ENCODE assay signal across 20 cellular contexts in genomic region chr20:59812286-59813125, GRCh38.
DNase-seq lines count a peak whose midpoint lies in the region; FAIRE-seq and TF ChIP-seq lines count a peak whose summit lies in the region.
"Had no signal": no experiment of that assay in that cellular context is flagged by ENCODE, and none has a peak within 500 bp of the region (broad histone marks: within the 10 kb centered on the region; RNA-seq: fewer than 3 reads in every experiment).

No MANE protein-coding gene starts in this region.

- H3K4me1 ChIP-seq in H9 (ENCODE audit: insufficient read depth, low read length), result no peaks in the 10 kb centered on the region
- no peaks in the 10 kb centered on the region for H3K4me1 ChIP-seq in kidney (ENCODE audit: control insufficient read depth in 1 of 2, insufficient read depth in 1 of 2, low read depth in 1 of 2, low read length in 2 of 2)
- H3K4me1 ChIP-seq: SJCRH30, suprapubic skin had no signal

- TF ChIP-seq CTCF in H9 (conservative IDR thresholded peaks at IDR 0.05) (no peak), kidney (IDR thresholded peaks at IDR 0.05; ENCODE audit: borderline replicate concordance, extremely low read depth, insufficient read depth) (no peak), HFFc6 (IDR thresholded peaks at IDR 0.05) (no peak), progenitor cell of endocrine pancreas (IDR thresholded peaks at IDR 0.05; ENCODE audit: unreplicated experiment) (no peak)

- H3K9me3 Mint-ChIP-seq in H9 (peaks cover 0 to 36% of the 10 kb centered on the region in 2 experiments; a peak in 2 of 5 replicates), HFFc6 (peaks cover 49% of the 10 kb centered on the region), progenitor cell of endocrine pancreas (ENCODE audit: low read depth) (no peaks in the 10 kb centered on the region)
- H3K9me3 Mint-ChIP-seq: activated naive CD4-positive, alpha-beta T cell treated with anti-CD3 and anti-CD28 coated beads, Interleukin-2, amount 50 U/mL, for 24 hours; activated T-helper 1 cell treated with anti-CD3 and anti-CD28 coated beads, Interleukin-12 subunit alpha, Interleukin-12 subunit beta, Interleukin-2, Interleukin-4 antibody, amounts not matched to agents 30 ng/mL and 10 ng/mL and 1 ng/mL, durations not matched to agents 14 hours and 24 hours and 36 hours; stimulated activated effector memory CD8-positive, alpha-beta T cell treated with anti-CD3 and anti-CD28 coated beads, Interleukin-12 subunit alpha, Interleukin-12 subunit beta, amount 100 ng/mL, for 72 hours had no signal

- no peak overlapping the region for H4K8ac ChIP-seq in H9 (replicated peaks; ENCODE audit: insufficient read length, low read depth, low read length)

- H2BK5ac ChIP-seq in H9 (ENCODE audit: insufficient read length, low read length), result no peak overlapping the region

- no peak overlapping the region for H3K23ac ChIP-seq in H9 (ENCODE audit: insufficient read length, low read depth, low read length)

- H3K9ac ChIP-seq in H9 (ENCODE audit: extremely low read depth, insufficient read length, low read length) (no peak overlapping the region), kidney (ENCODE audit: low read length in 2 of 2) (no peak overlapping the region)

- H2BK20ac ChIP-seq in H9 (ENCODE audit: low read depth, low read length, poor library complexity, severe bottlenecking), result no peak overlapping the region

- no peak overlapping the region for H2AFZ ChIP-seq in H9 (ENCODE audit: low read length)

- DNase-seq in H9 (peak; percentile 6), SK-N-DZ (ENCODE audit: low spot score) (peak; percentile 35), kidney (peak; percentile 31), superior temporal gyrus (ENCODE audit: extremely low spot score) (peak; percentile 46), NCI-H187 treated with DMSO at 0.1 percent for 48 hours (lab: John Stamatoyannopoulos, UW) (no peak), HFFc6 (no peak), progenitor cell of endocrine pancreas (ENCODE audit: low spot score, unreplicated experiment) (no peak)
- DNase-seq: EL; glutamatergic neuron; mesenchymal stem cell; MM.1S; naive thymus-derived CD4-positive, alpha-beta T cell; NCI-H2107; NK-92 treated with Interleukin-12 subunit alpha and Interleukin-12 subunit beta, amount 100 ng/mL, for 24 hours; SJCRH30; stimulated activated CD4-positive, alpha-beta T cell treated with anti-CD3 and anti-CD28 coated beads, Interleukin-2, amount 100 ng/mL, for 48 hours had no signal

- H3K4me3 Mint-ChIP-seq in H9 (no peak overlapping the region), HFFc6 (no peak overlapping the region), progenitor cell of endocrine pancreas (ENCODE audit: low read depth) (no peak overlapping the region)
- H3K4me3 Mint-ChIP-seq: activated naive CD4-positive, alpha-beta T cell treated with anti-CD3 and anti-CD28 coated beads, Interleukin-2, amount 50 U/mL, for 24 hours; activated T-helper 1 cell treated with anti-CD3 and anti-CD28 coated beads, Interleukin-12 subunit alpha, Interleukin-12 subunit beta, Interleukin-2, Interleukin-4 antibody, amounts not matched to agents 30 ng/mL and 10 ng/mL and 1 ng/mL, durations not matched to agents 14 hours and 24 hours and 36 hours; naive thymus-derived CD4-positive, alpha-beta T cell; stimulated activated effector memory CD8-positive, alpha-beta T cell treated with anti-CD3 and anti-CD28 coated beads, Interleukin-12 subunit alpha, Interleukin-12 subunit beta, amount 100 ng/mL, for 72 hours had no signal

- no peaks in the 10 kb centered on the region for H3K79me1 ChIP-seq in H9 (ENCODE audit: insufficient read depth, low read depth, low read length, poor library complexity, severe bottlenecking)

- H3K18ac ChIP-seq in H9 (ENCODE audit: insufficient read length, low read depth, low read length), result no peak overlapping the region

- no peak for FAIRE-seq in kidney (lab: Jason Lieb, UNC)

- H3K4me2 ChIP-seq in H9 (ENCODE audit: insufficient read depth, insufficient read length, low read length), result no peak overlapping the region

- H3K27ac ChIP-seq in H9 (ENCODE audit: insufficient read length, low read depth, low read length) (no peak overlapping the region), kidney (ENCODE audit: low read depth in 2 of 2, low read length in 2 of 2) (no peak overlapping the region)
- H3K27ac ChIP-seq: SJCRH30, suprapubic skin had no signal

- no peaks in the 10 kb centered on the region for H3K9me3 ChIP-seq in H9 (ENCODE audit: control insufficient read depth, low read depth, low read length)
- no peaks in the 10 kb centered on the region for H3K9me3 ChIP-seq in kidney (ENCODE audit: control insufficient read depth in 1 of 2, low read length in 2 of 2)
- H3K9me3 ChIP-seq: SJCRH30, suprapubic skin had no signal

- H3K27me3 ChIP-seq in H9 (ENCODE audit: insufficient read depth, low read length), result no peaks in the 10 kb centered on the region

- peaks cover 13% of the 10 kb centered on the region for H3K27me3 Mint-ChIP-seq in H9 (ENCODE audit: low read depth)
- peaks cover 3% of the 10 kb centered on the region for H3K27me3 Mint-ChIP-seq in HFFc6 (ENCODE audit: insufficient read depth)
- H3K27me3 Mint-ChIP-seq in progenitor cell of endocrine pancreas, result peaks cover 5% of the 10 kb centered on the region
- H3K27me3 Mint-ChIP-seq: activated naive CD4-positive, alpha-beta T cell treated with anti-CD3 and anti-CD28 coated beads, Interleukin-2, amount 50 U/mL, for 24 hours had no signal

- H2AK5ac ChIP-seq in H9 (ENCODE audit: insufficient read length, low read length), result no peak overlapping the region

- no peak overlapping the region for H4K5ac ChIP-seq in H9 (ENCODE audit: insufficient read length, low read depth, low read length)

- H3K14ac ChIP-seq in H9 (ENCODE audit: insufficient read depth, low read length), result no peak overlapping the region; the same call in 1 of the 2 replicates

- H3T11ph ChIP-seq in H9 (ENCODE audit: low read length), result no peak overlapping the region

- H4K91ac ChIP-seq in H9 (ENCODE audit: insufficient read length, low read depth, low read length), result no peak overlapping the region

- H3K36me3 Mint-ChIP-seq in H9 (ENCODE audit: insufficient read depth in 1 of 3, low read depth in 3 of 3) (no peaks in the 10 kb centered on the region), HFFc6 (ENCODE audit: low read depth) (no peaks in the 10 kb centered on the region), progenitor cell of endocrine pancreas (ENCODE audit: insufficient read depth) (no peaks in the 10 kb centered on the region)
- H3K36me3 Mint-ChIP-seq: activated naive CD4-positive, alpha-beta T cell treated with anti-CD3 and anti-CD28 coated beads, Interleukin-2, amount 50 U/mL, for 24 hours; naive thymus-derived CD4-positive, alpha-beta T cell; stimulated activated effector memory CD8-positive, alpha-beta T cell treated with anti-CD3 and anti-CD28 coated beads, Interleukin-12 subunit alpha, Interleukin-12 subunit beta, amount 100 ng/mL, for 72 hours had no signal

- intact Hi-C loops in kidney (cut with DNase I), result no loop called here

- no peak overlapping the region for H2BK15ac ChIP-seq in H9 (ENCODE audit: low read depth, low read length)

- no peak overlapping the region for H3K27ac Mint-ChIP-seq in H9
- no peak overlapping the region for H3K27ac Mint-ChIP-seq in HFFc6
- no peak overlapping the region for H3K27ac Mint-ChIP-seq in progenitor cell of endocrine pancreas
- H3K27ac Mint-ChIP-seq: activated naive CD4-positive, alpha-beta T cell treated with anti-CD3 and anti-CD28 coated beads, Interleukin-2, amount 50 U/mL, for 24 hours; activated T-helper 1 cell treated with anti-CD3 and anti-CD28 coated beads, Interleukin-12 subunit alpha, Interleukin-12 subunit beta, Interleukin-2, Interleukin-4 antibody, amounts not matched to agents 30 ng/mL and 10 ng/mL and 1 ng/mL, durations not matched to agents 14 hours and 24 hours and 36 hours; naive thymus-derived CD4-positive, alpha-beta T cell; stimulated activated effector memory CD8-positive, alpha-beta T cell treated with anti-CD3 and anti-CD28 coated beads, Interleukin-12 subunit alpha, Interleukin-12 subunit beta, amount 100 ng/mL, for 72 hours had no signal

- no peaks in the 10 kb centered on the region for H3K79me2 ChIP-seq in H9 (ENCODE audit: insufficient read depth, low read length)

- H2BK120ac ChIP-seq in H9 (ENCODE audit: low read depth, low read length, poor library complexity, severe bottlenecking), result no peak overlapping the region

- no peak overlapping the region for H3K4ac ChIP-seq in H9 (ENCODE audit: low read depth, low read length)

- H2BK12ac ChIP-seq in H9 (ENCODE audit: insufficient read length, low read depth, low read length), result no peak overlapping the region

- H3K4me1 Mint-ChIP-seq in H9 (peaks cover 4 to 6% of the 10 kb centered on the region in 2 experiments), HFFc6 (ENCODE audit: low read depth) (no peaks in the 10 kb centered on the region), progenitor cell of endocrine pancreas (ENCODE audit: low read depth) (no peaks in the 10 kb centered on the region)
- H3K4me1 Mint-ChIP-seq: activated naive CD4-positive, alpha-beta T cell treated with anti-CD3 and anti-CD28 coated beads, Interleukin-2, amount 50 U/mL, for 24 hours; naive thymus-derived CD4-positive, alpha-beta T cell; stimulated activated effector memory CD8-positive, alpha-beta T cell treated with anti-CD3 and anti-CD28 coated beads, Interleukin-12 subunit alpha, Interleukin-12 subunit beta, amount 100 ng/mL, for 72 hours had no signal

- no peaks in the 10 kb centered on the region for H3K36me3 ChIP-seq in kidney (ENCODE audit: control insufficient read depth in 1 of 2, insufficient read depth in 2 of 2, low read length in 2 of 2)
- H3K36me3 ChIP-seq: SJCRH30, suprapubic skin had no signal

- no CpG with 5 or more reads among the region's 23 CpGs for WGBS in H9 (ENCODE audit: extremely low coverage, insufficient read length, low lambda C conversion rate)

- no peak overlapping the region for H3K4me3 ChIP-seq in kidney (ENCODE audit: low read length in 2 of 2)
- H3K4me3 ChIP-seq: SJCRH30, suprapubic skin had no signal

- H3K23me2 ChIP-seq in H9 (ENCODE audit: insufficient read length, low read depth, low read length, poor library complexity, severe bottlenecking), result no peaks in the 10 kb centered on the region

- no peaks in the 10 kb centered on the region for H4K20me1 ChIP-seq in H9 (ENCODE audit: control insufficient read depth, insufficient read depth, insufficient read length)

- H3K56ac ChIP-seq in H9 (ENCODE audit: insufficient read length, low read depth, low read length), result no peak overlapping the region

Comparison
In these comparisons a context has a peak if more than half of its experiments do, and no peak if none do; other contexts are left out.
1. DNase-seq: peak in H9 (single experiment), SK-N-DZ (single experiment), kidney (single experiment) and superior temporal gyrus (single experiment); none in NCI-H187 treated with DMSO at 0.1 percent for 48 hours (single experiment), HFFc6 (single experiment) and progenitor cell of endocrine pancreas (single experiment).